26 cellular contexts compared by ENCODE assay signal in the genomic region with DNA sequence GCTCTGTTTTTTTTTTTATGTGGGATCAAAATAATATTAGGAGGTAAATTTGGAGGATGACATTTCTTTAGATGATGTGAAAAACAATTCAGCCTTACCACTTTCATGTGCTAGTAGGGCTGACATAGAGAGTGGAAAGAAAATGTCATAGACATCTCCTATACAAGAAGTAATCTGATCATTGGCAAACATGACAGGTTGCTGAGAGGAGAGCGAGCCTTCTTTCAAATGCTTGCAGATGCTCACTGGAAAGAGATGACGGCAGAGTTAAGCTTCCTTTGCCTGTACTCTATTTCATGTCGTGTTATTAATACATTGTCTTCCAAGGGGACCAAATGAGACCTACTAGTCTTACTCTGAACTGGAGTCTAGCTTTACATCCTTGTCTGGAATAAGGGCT.
"Had no signal": no experiment of that assay in that cellular context is flagged by ENCODE, and none has a peak within 500 bp of the region (broad histone marks: within the 10 kb centered on the region; RNA-seq: fewer than 3 reads in every experiment).

No MANE protein-coding gene starts in this region.

- H3K4me3 Mint-ChIP-seq: dendritic cell treated with granulocyte-macrophage colony-stimulating factor and Interleukin-4, amounts not matched to agents 40 ng/mL and 50 ng/mL, for 4 days; effector memory CD8-positive, alpha-beta T cell; endodermal cell; immature natural killer cell; mesothelial cell of epicardium; naive B cell had no signal

- H3K4me1 ChIP-seq: colonic mucosa, foreskin keratinocyte, gastroesophageal sphincter, heart left ventricle, left lung, lower lobe of right lung had no signal

- H3K9me3 ChIP-seq: colonic mucosa, gastroesophageal sphincter, left lung, lower lobe of right lung, mucosa of descending colon had no signal

- H3K9me3 Mint-ChIP-seq: dendritic cell treated with granulocyte-macrophage colony-stimulating factor and Interleukin-4, amounts not matched to agents 40 ng/mL and 50 ng/mL, for 4 days; effector memory CD8-positive, alpha-beta T cell had no signal

- H3K27ac Mint-ChIP-seq: dendritic cell treated with granulocyte-macrophage colony-stimulating factor and Interleukin-4, amounts not matched to agents 40 ng/mL and 50 ng/mL, for 4 days; effector memory CD8-positive, alpha-beta T cell; endodermal cell; immature natural killer cell; mesothelial cell of epicardium; naive B cell had no signal

- ATAC-seq: effector memory CD8-positive, alpha-beta T cell; esophagus mucosa; foreskin keratinocyte; gastroesophageal sphincter; heart left ventricle; left cardiac atrium; left lung; left ventricle myocardium superior; lower lobe of right lung; mucosa of descending colon had no signal

- H3K36me3 ChIP-seq: colonic mucosa, gastroesophageal sphincter, heart left ventricle, left lung, lower lobe of right lung had no signal

- DNase-seq: colonic mucosa; cortex of kidney; effector CD8-positive, alpha-beta T cell; effector memory CD8-positive, alpha-beta T cell; endodermal cell; erythroblast; foreskin keratinocyte; heart left ventricle; hypothalamus; immature natural killer cell; islet precursor cell; left cardiac atrium; left lung; left ventricle myocardium superior; lower lobe of right lung; mesenchymal stem cell; mucosa of descending colon; naive B cell had no signal

- H3K4me3 ChIP-seq: colonic mucosa, gastroesophageal sphincter, heart left ventricle, hepatocyte, left lung, lower lobe of right lung, mucosa of descending colon had no signal

- FAIRE-seq: endometrium, frontal cortex had no signal

- H3K4me1 Mint-ChIP-seq: immature natural killer cell, mesothelial cell of epicardium, naive B cell had no signal

- H3K27me3 ChIP-seq: colonic mucosa, foreskin keratinocyte, heart left ventricle, hepatocyte, left lung had no signal

- H3K27ac ChIP-seq: colonic mucosa, epithelial cell of prostate, foreskin keratinocyte, gastroesophageal sphincter, heart left ventricle, hepatocyte, left lung, lower lobe of right lung had no signal

- H3K36me3 Mint-ChIP-seq: mesothelial cell of epicardium had no signal
